8 cellular contexts compared by ENCODE assay signal in the genomic region with DNA sequence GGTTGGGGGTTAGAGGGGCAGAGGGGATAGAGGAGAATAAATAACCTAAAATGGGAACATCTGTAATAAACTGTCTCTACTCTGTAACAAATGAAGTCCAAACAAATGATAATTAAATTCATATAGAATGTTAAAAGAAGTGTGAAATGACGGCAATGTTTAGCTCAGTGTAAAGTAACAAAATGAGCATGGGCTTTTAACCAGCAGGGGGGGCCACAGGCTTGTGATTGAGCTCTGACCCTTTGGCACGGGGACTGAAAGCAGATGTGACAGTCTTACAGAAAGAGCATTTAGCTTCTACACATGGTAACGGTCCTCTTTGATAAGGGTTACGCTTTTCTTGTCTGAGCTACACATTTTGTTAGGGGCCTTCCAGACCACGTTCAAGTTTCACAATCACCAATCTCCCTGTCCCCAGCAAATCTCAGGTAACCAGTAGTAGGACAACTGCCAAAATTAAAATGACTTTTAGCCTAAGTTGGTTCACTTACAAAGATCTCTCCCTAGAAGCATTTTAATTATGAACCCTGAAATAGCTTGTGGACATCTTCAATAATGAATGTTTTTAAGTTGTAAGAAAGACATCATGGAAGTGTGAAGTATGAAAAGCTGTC.
DNase-seq lines count a peak whose midpoint lies in the region; ATAC-seq, FAIRE-seq and TF ChIP-seq lines count a peak whose summit lies in the region.

No MANE protein-coding gene starts in this region.

- no peaks in the 10 kb centered on the region for H3K9me3 ChIP-seq in lower lobe of right lung

- no peaks in the 10 kb centered on the region for H3K36me3 ChIP-seq in lower lobe of right lung

- peak; percentile 15 for TF ChIP-seq CTCF in coronary artery (IDR thresholded peaks at IDR 0.05)
- peak; percentile 66 for TF ChIP-seq CTCF in lower lobe of right lung (IDR thresholded peaks at IDR 0.05)

- TF ChIP-seq POLR2A in GM12892 (IDR thresholded peaks at IDR 0.05; ENCODE audit: low read depth, low read length) = no peak

- peak; percentile 89 for ATAC-seq in HG02870 (IDR thresholded peaks at IDR 0.05; ENCODE audit: unreplicated experiment)
- peak; percentile 62 to 80 for ATAC-seq in lower lobe of right lung
- ATAC-seq in stimulated activated naive B cell treated with anti-CD40 and anti-IgM and Interleukin-4, amounts not matched to agents 10 μg/mL and 1 μg/mL and 100 μg/mL, for 72 hours (replicated peaks) = peak; percentile 64 to 81

- no peak overlapping the region for H3K4me3 Mint-ChIP-seq in stimulated activated naive B cell treated with anti-CD40 and anti-IgM and Interleukin-4, amounts not matched to agents 10 μg/mL and 1 μg/mL and 100 μg/mL, for 72 hours

- intact Hi-C loops in lower lobe of right lung (cut with DNase I) = no loop called here

- H3K4me3 ChIP-seq in coronary artery = no peak overlapping the region
- no peak overlapping the region for H3K4me3 ChIP-seq in lower lobe of right lung

- H3K4me1 Mint-ChIP-seq in stimulated activated naive B cell treated with anti-CD40 and anti-IgM and Interleukin-4, amounts not matched to agents 10 μg/mL and 1 μg/mL and 100 μg/mL, for 72 hours = no peaks in the 10 kb centered on the region

- H3K27ac ChIP-seq in coronary artery = no peak overlapping the region
- H3K27ac ChIP-seq in lower lobe of right lung = no peak overlapping the region

- no peak for DNase-seq in GM12892 (ENCODE audit: insufficient read length)
- peak; percentile 58 to 77 for DNase-seq in NCI-H1930 (lab: John Stamatoyannopoulos, UW)
- no peak for DNase-seq in coronary artery (ENCODE audit: low spot score)
- peak; percentile 47 for DNase-seq in lower lobe of right lung
- DNase-seq in stimulated activated naive B cell treated with anti-CD40 and anti-IgM and Interleukin-4, amounts not matched to agents 10 μg/mL and 1 μg/mL and 100 μg/mL, for 72 hours = no peak

- no peaks in the 10 kb centered on the region for H3K9me3 Mint-ChIP-seq in stimulated activated naive B cell treated with anti-CD40 and anti-IgM and Interleukin-4, amounts not matched to agents 10 μg/mL and 1 μg/mL and 100 μg/mL, for 72 hours

- peaks cover 0 to 6% of the 10 kb centered on the region in 2 donors for H3K27me3 Mint-ChIP-seq in stimulated activated naive B cell treated with anti-CD40 and anti-IgM and Interleukin-4, amounts not matched to agents 10 μg/mL and 1 μg/mL and 100 μg/mL, for 72 hours

- no peaks in the 10 kb centered on the region for H3K4me1 ChIP-seq in lower lobe of right lung

- H3K27ac Mint-ChIP-seq in stimulated activated naive B cell treated with anti-CD40 and anti-IgM and Interleukin-4, amounts not matched to agents 10 μg/mL and 1 μg/mL and 100 μg/mL, for 72 hours = no peak overlapping the region

- no peaks in the 10 kb centered on the region for H3K36me3 Mint-ChIP-seq in stimulated activated naive B cell treated with anti-CD40 and anti-IgM and Interleukin-4, amounts not matched to agents 10 μg/mL and 1 μg/mL and 100 μg/mL, for 72 hours

- H3K27me3 ChIP-seq in lower lobe of right lung (ENCODE audit: low read depth) = no peaks in the 10 kb centered on the region

- FAIRE-seq in A204.1 (lab: Jason Lieb, UNC) (peak; percentile 40), GM12892 (lab: Jason Lieb, UNC) (peak; percentile 87), TTC549 (lab: Jason Lieb, UNC) (peak; percentile 9)

Comparison
In these comparisons a context has a peak if more than half of its experiments do, and no peak if none do; other contexts are left out.
1. DNase-seq: peak in NCI-H1930 (2 of 2) and lower lobe of right lung (single experiment); none in GM12892 (single experiment), coronary artery (single experiment) and stimulated activated naive B cell treated with anti-CD40 and anti-IgM and Interleukin-4, amounts not matched to agents 10 μg/mL and 1 μg/mL and 100 μg/mL, for 72 hours (single experiment).
2. Peak in every context shown above with its lines, with median percentiles within 50 percentile points of each other: ATAC-seq.